In genomic region chr5:38556599-38557308, GRCh38 we compare ENCODE assay signal across 8 cellular contexts. TPM values are rescaled to one million over a fixed set of nuclear protein-coding genes. Genes with fewer than 3 reads are reported as not detected.
DNase-seq lines count a peak whose midpoint lies in the region; ATAC-seq lines count a peak whose summit lies in the region.

TSS of gene LIFR (minus strand) at chr5:38556646. CDS start at chr5:38530647, 25,999 bp downstream.

- H3K27me3 Mint-ChIP-seq in activated T-helper 1 cell treated with anti-CD3 and anti-CD28 coated beads, Interleukin-12 subunit alpha, Interleukin-12 subunit beta, Interleukin-2, Interleukin-4 antibody, amounts not matched to agents 30 ng/mL and 10 ng/mL and 1 ng/mL, durations not matched to agents 14 hours and 24 hours and 36 hours (ENCODE audit: insufficient read depth), result peaks cover 68% of the 10 kb centered on the region

- intact Hi-C loops in activated T-helper 1 cell treated with anti-CD3 and anti-CD28 coated beads, Interleukin-12 subunit alpha, Interleukin-12 subunit beta, Interleukin-2, Interleukin-4 antibody, amounts not matched to agents 30 ng/mL and 10 ng/mL and 1 ng/mL, durations not matched to agents 14 hours and 24 hours and 36 hours (cut with micrococcal nuclease), result loop anchor here (5.0 kb wide), 1 partner anchor 521 kb away; no protein-coding TSS in a partner anchor

- ATAC-seq in HG02870 (IDR thresholded peaks at IDR 0.05; ENCODE audit: unreplicated experiment) (peak; percentile 71), esophagus mucosa (peak; percentile 84), GM21825 (IDR thresholded peaks at IDR 0.05; ENCODE audit: unreplicated experiment) (no peak)
- peak; percentile 80 for ATAC-seq in stimulated activated effector memory CD8-positive, alpha-beta T cell treated with anti-CD3 and anti-CD28 coated beads, Interleukin-12 subunit alpha, Interleukin-12 subunit beta, amount 100 ng/mL, for 72 hours

- H3K36me3 Mint-ChIP-seq in activated T-helper 1 cell treated with anti-CD3 and anti-CD28 coated beads, Interleukin-12 subunit alpha, Interleukin-12 subunit beta, Interleukin-2, Interleukin-4 antibody, amounts not matched to agents 30 ng/mL and 10 ng/mL and 1 ng/mL, durations not matched to agents 14 hours and 24 hours and 36 hours (ENCODE audit: low read depth), result no peaks in the 10 kb centered on the region
- H3K36me3 Mint-ChIP-seq in stimulated activated effector memory CD8-positive, alpha-beta T cell treated with anti-CD3 and anti-CD28 coated beads, Interleukin-12 subunit alpha, Interleukin-12 subunit beta, amount 100 ng/mL, for 72 hours, result no peaks in the 10 kb centered on the region

- peak within 1 kb of the TSS; percentile 85 for H3K4me3 Mint-ChIP-seq in activated T-helper 1 cell treated with anti-CD3 and anti-CD28 coated beads, Interleukin-12 subunit alpha, Interleukin-12 subunit beta, Interleukin-2, Interleukin-4 antibody, amounts not matched to agents 30 ng/mL and 10 ng/mL and 1 ng/mL, durations not matched to agents 14 hours and 24 hours and 36 hours
- peak within 1 kb of the TSS; percentile 75 for H3K4me3 Mint-ChIP-seq in stimulated activated effector memory CD8-positive, alpha-beta T cell treated with anti-CD3 and anti-CD28 coated beads, Interleukin-12 subunit alpha, Interleukin-12 subunit beta, amount 100 ng/mL, for 72 hours

- DNase-seq in GM03348 (ENCODE audit: low spot score) (peak; percentile 96), NCI-H526 (lab: John Stamatoyannopoulos, UW) (peak; percentile 54 to 87), middle frontal gyrus (ENCODE audit: extremely low spot score, low spot score) (peak; percentile 61)
- peak; percentile 47 for DNase-seq in activated T-helper 1 cell treated with anti-CD3 and anti-CD28 coated beads, Interleukin-12 subunit alpha, Interleukin-12 subunit beta, Interleukin-2, Interleukin-4 antibody, amounts not matched to agents 30 ng/mL and 10 ng/mL and 1 ng/mL, durations not matched to agents 14 hours and 24 hours and 36 hours (ENCODE audit: low spot score)
- peak; percentile 20 to 56 for DNase-seq in stimulated activated effector memory CD8-positive, alpha-beta T cell treated with anti-CD3 and anti-CD28 coated beads, Interleukin-12 subunit alpha, Interleukin-12 subunit beta, amount 100 ng/mL, for 72 hours (ENCODE audit: low spot score in 2 of 2)

- peaks cover 5% of the 10 kb centered on the region for H3K4me1 Mint-ChIP-seq in activated T-helper 1 cell treated with anti-CD3 and anti-CD28 coated beads, Interleukin-12 subunit alpha, Interleukin-12 subunit beta, Interleukin-2, Interleukin-4 antibody, amounts not matched to agents 30 ng/mL and 10 ng/mL and 1 ng/mL, durations not matched to agents 14 hours and 24 hours and 36 hours (ENCODE audit: low read depth)
- H3K4me1 Mint-ChIP-seq in stimulated activated effector memory CD8-positive, alpha-beta T cell treated with anti-CD3 and anti-CD28 coated beads, Interleukin-12 subunit alpha, Interleukin-12 subunit beta, amount 100 ng/mL, for 72 hours, result peaks cover 12% of the 10 kb centered on the region

- peak within 1 kb of the TSS; percentile 8 for H3K27ac Mint-ChIP-seq in activated T-helper 1 cell treated with anti-CD3 and anti-CD28 coated beads, Interleukin-12 subunit alpha, Interleukin-12 subunit beta, Interleukin-2, Interleukin-4 antibody, amounts not matched to agents 30 ng/mL and 10 ng/mL and 1 ng/mL, durations not matched to agents 14 hours and 24 hours and 36 hours
- H3K27ac Mint-ChIP-seq in stimulated activated effector memory CD8-positive, alpha-beta T cell treated with anti-CD3 and anti-CD28 coated beads, Interleukin-12 subunit alpha, Interleukin-12 subunit beta, amount 100 ng/mL, for 72 hours, result no peak within 1 kb of the TSS

- H3K9me3 Mint-ChIP-seq in activated T-helper 1 cell treated with anti-CD3 and anti-CD28 coated beads, Interleukin-12 subunit alpha, Interleukin-12 subunit beta, Interleukin-2, Interleukin-4 antibody, amounts not matched to agents 30 ng/mL and 10 ng/mL and 1 ng/mL, durations not matched to agents 14 hours and 24 hours and 36 hours, result no peaks in the 10 kb centered on the region
- H3K9me3 Mint-ChIP-seq in stimulated activated effector memory CD8-positive, alpha-beta T cell treated with anti-CD3 and anti-CD28 coated beads, Interleukin-12 subunit alpha, Interleukin-12 subunit beta, amount 100 ng/mL, for 72 hours, result no peaks in the 10 kb centered on the region

RNA-seq across cellular contexts. Expression of gene LIFR, which starts in this region (rescaled TPM):
- total RNA-seq in activated T-helper 1 cell treated with anti-CD3 and anti-CD28 coated beads, Interleukin-12 subunit alpha, Interleukin-12 subunit beta, Interleukin-2, Interleukin-4 antibody, amounts not matched to agents 30 ng/mL and 10 ng/mL and 1 ng/mL, durations not matched to agents 14 hours and 24 hours and 36 hours, result 0.10 and 0.20 TPM in 2 replicates
- 6.9 TPM for total RNA-seq in esophagus mucosa

Comparison
In these comparisons a context has a peak if more than half of its experiments do, and no peak if none do; other contexts are left out.
1. Peak in DNase-seq in activated T-helper 1 cell treated with anti-CD3 and anti-CD28 coated beads, Interleukin-12 subunit alpha, Interleukin-12 subunit beta, Interleukin-2, Interleukin-4 antibody, amounts not matched to agents 30 ng/mL and 10 ng/mL and 1 ng/mL, durations not matched to agents 14 hours and 24 hours and 36 hours; RNA of the gene not detected or under 1 TPM.
2. DNase-seq: peak in every context shown above with its lines; median percentile 96 in GM03348; 70 in NCI-H526; 61 in middle frontal gyrus; 47 in activated T-helper 1 cell treated with anti-CD3 and anti-CD28 coated beads, Interleukin-12 subunit alpha, Interleukin-12 subunit beta, Interleukin-2, Interleukin-4 antibody, amounts not matched to agents 30 ng/mL and 10 ng/mL and 1 ng/mL, durations not matched to agents 14 hours and 24 hours and 36 hours; 38 in stimulated activated effector memory CD8-positive, alpha-beta T cell treated with anti-CD3 and anti-CD28 coated beads, Interleukin-12 subunit alpha, Interleukin-12 subunit beta, amount 100 ng/mL, for 72 hours.